In genomic region chr6:88982720-88983119, GRCh38 we compare ENCODE assay signal across 8 cellular contexts. TPM values are rescaled to one million over a fixed set of nuclear protein-coding genes. Genes with fewer than 3 reads are reported as not detected.
DNase-seq lines count a peak whose midpoint lies in the region; ATAC-seq and TF ChIP-seq lines count a peak whose summit lies in the region.

No MANE protein-coding gene starts in this region.

- no peaks in the 10 kb centered on the region for H3K27me3 ChIP-seq in left ventricle myocardium inferior (ENCODE audit: low read depth)

- no peaks in the 10 kb centered on the region for H3K36me3 ChIP-seq in left ventricle myocardium inferior

- H3K4me3 ChIP-seq in left ventricle myocardium inferior = no peak overlapping the region

- peaks cover 8% of the 10 kb centered on the region for H3K4me1 ChIP-seq in left ventricle myocardium inferior

- peak; percentile 84 for TF ChIP-seq CTCF in left ventricle myocardium inferior (IDR thresholded peaks at IDR 0.05; ENCODE audit: borderline replicate concordance)

- H3K27ac ChIP-seq in left ventricle myocardium inferior (replicated peaks) = no peak overlapping the region

- intact Hi-C loops in left ventricle myocardium inferior (cut with micrococcal nuclease) = loop anchor here (2.0 to 10.0 kb wide), 2 partner anchors 102 to 260 kb away; partner anchors contain the start of gene PNRC1
- intact Hi-C loops in sciatic nerve (cut with DNase I) = loop anchor here (10.0 kb wide), 2 partner anchors 262 to 382 kb away; no protein-coding TSS in a partner anchor

- ATAC-seq in HG03520 (IDR thresholded peaks at IDR 0.05; ENCODE audit: unreplicated experiment) (peak; percentile 69), sciatic nerve (peak; percentile 97), GM19467 (IDR thresholded peaks at IDR 0.05; ENCODE audit: unreplicated experiment) (no peak)

- peak; percentile 33 for DNase-seq in stimulated activated CD4-positive, alpha-beta T cell treated with anti-CD3 and anti-CD28 coated beads, Interleukin-4, amount 100 ng/mL, for 24 hours
- DNase-seq in stimulated activated CD4-positive, alpha-beta T cell treated with anti-CD3 and anti-CD28 coated beads, Interleukin-4, amount 100 ng/mL, for 1 hour = no peak
- peak; percentile 67 for DNase-seq in NCI-H748 (lab: John Stamatoyannopoulos, UW; ENCODE audit: unreplicated experiment)
- DNase-seq in amniotic epithelial cell (ENCODE audit: low read depth) = peak; percentile 67
- DNase-seq in left ventricle myocardium inferior = no peak
- DNase-seq in sciatic nerve (ENCODE audit: low spot score) = no peak

- no peaks in the 10 kb centered on the region for H3K9me3 ChIP-seq in left ventricle myocardium inferior (replicated peaks)

RNA-seq across cellular contexts. Expression of gene RNGTT, which starts 19.3 kb away (rescaled TPM):
- 9.1 TPM for total RNA-seq in left ventricle myocardium inferior
- 13.2 TPM for total RNA-seq in sciatic nerve

Comparison
In these comparisons a context has a peak if more than half of its experiments do, and no peak if none do; other contexts are left out.
1. DNase-seq: peak in stimulated activated CD4-positive, alpha-beta T cell treated with anti-CD3 and anti-CD28 coated beads, Interleukin-4, amount 100 ng/mL, for 24 hours (single experiment), NCI-H748 (single experiment) and amniotic epithelial cell (single experiment); none in stimulated activated CD4-positive, alpha-beta T cell treated with anti-CD3 and anti-CD28 coated beads, Interleukin-4, amount 100 ng/mL, for 1 hour (single experiment), left ventricle myocardium inferior (single experiment) and sciatic nerve (single experiment).